Comparison of ENCODE assay signal across 8 cellular contexts in the genomic region with DNA sequence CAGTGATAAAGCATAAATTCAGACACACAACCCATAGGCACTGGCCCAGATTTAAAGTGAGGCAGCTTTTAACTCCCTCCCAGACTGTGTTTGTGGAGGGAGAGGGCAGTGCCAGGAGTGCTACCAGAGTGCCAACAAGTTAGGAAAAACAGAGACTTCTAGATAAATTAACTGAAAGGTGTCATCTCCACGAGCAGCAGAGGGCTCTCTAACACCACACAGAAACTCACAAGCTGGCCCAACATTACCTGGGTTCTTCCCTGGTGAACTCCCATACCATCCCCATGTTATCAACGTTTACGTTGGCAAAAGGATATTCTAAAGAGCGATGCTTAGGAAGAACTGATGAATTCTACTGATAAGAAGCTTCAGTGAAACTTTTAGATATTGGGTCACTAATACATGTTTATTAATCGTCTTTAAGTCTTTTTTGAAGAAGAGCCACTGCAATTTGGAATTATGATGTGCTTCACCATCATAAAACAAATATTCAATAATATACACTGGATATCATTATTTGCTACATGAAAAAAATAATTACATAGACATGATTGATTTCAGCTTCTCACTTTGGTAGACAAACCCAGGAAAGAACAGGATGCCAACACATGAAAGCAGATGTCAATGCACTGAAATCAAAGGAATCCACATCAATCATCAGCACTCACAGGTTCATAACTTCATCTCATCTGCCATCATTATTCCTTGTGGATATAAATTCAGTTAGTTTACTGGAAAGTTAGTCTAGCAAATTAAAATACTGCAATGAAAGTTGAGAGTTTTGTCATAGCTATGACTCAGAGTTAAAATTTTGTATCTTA.
DNase-seq lines count a peak whose midpoint lies in the region; ATAC-seq lines count a peak whose summit lies in the region.

No MANE protein-coding gene starts in this region.

- DNase-seq in AG08395 (ENCODE audit: low spot score) (peak; percentile 28), NCI-H1694 treated with DMSO at 0.1 percent for 48 hours (lab: John Stamatoyannopoulos, UW) (peak; percentile 35), UCSD-AML1 (lab: John Stamatoyannopoulos, UW; ENCODE audit: unreplicated experiment) (peak; percentile 21), dermis blood vessel endothelial cell (peak; percentile 77), medulla oblongata (ENCODE audit: extremely low spot score) (peak; percentile 84)

- peak; percentile 30 for ATAC-seq in GM18498 (IDR thresholded peaks at IDR 0.05; ENCODE audit: unreplicated experiment)
- no peak for ATAC-seq in GM18907 (IDR thresholded peaks at IDR 0.05; ENCODE audit: unreplicated experiment)

- no peaks in the 10 kb centered on the region for H3K9me3 ChIP-seq in subcutaneous abdominal adipose tissue (ENCODE audit: control insufficient read depth in 5 of 5, low read length in 5 of 5)

- peak overlapping the region; percentile 96 for H3K27ac ChIP-seq in subcutaneous abdominal adipose tissue (ENCODE audit: low read depth, low read length)

- H3K4me1 ChIP-seq in subcutaneous abdominal adipose tissue (ENCODE audit: control insufficient read depth in 5 of 5, insufficient read depth in 5 of 5, low read length in 5 of 5): peaks cover 3 to 68% (median 46%) of the 10 kb centered on the region in 5 donors

- H3K27me3 ChIP-seq in subcutaneous abdominal adipose tissue (ENCODE audit: control insufficient read depth in 5 of 5, insufficient read depth in 4 of 5, low read length in 5 of 5): no peaks in the 10 kb centered on the region

- H3K4me3 ChIP-seq in subcutaneous abdominal adipose tissue (ENCODE audit: low read depth in 1 of 5, low read length in 5 of 5): peak overlapping the region; percentile 2 to 93 (median 20)

- peak overlapping the region in 3 of 5 donors; percentile 21 to 90 (median 27) for H3K9ac ChIP-seq in subcutaneous abdominal adipose tissue (ENCODE audit: low read length in 5 of 5)

- H3K36me3 ChIP-seq in subcutaneous abdominal adipose tissue (ENCODE audit: control insufficient read depth in 5 of 5, insufficient read depth in 5 of 5, low read length in 5 of 5): no peaks in the 10 kb centered on the region

Comparison
In these comparisons a context has a peak if more than half of its experiments do, and no peak if none do; other contexts are left out.
1. DNase-seq: peak in every context shown above with its lines; median percentile 84 in medulla oblongata; 77 in dermis blood vessel endothelial cell; 35 in NCI-H1694 treated with DMSO at 0.1 percent for 48 hours; 28 in AG08395; 21 in UCSD-AML1.